In the genomic region with DNA sequence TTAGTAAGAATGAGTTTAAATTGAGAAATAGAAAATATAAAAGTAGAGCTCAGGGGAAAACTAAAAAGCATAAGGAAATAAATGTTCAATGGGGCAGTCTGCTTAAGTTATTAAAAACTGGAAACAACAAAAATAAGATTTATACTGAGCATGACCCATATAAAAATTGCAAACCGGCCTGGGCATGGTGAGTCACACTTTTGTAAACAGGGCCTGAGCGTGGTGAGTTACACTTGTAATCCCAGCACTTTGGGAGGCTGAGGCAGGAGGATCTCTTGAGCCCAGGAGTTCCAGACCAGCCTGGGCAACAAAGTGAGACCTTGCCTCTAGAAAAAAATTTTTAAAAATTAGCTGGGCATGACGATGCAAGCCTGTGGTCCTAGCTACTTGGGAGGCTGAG, we compare ENCODE assay signal across 1 cellular context.
TF ChIP-seq lines count a peak whose summit lies in the region.

No MANE protein-coding gene starts in this region.

TF ChIP-seq in IMR-90, 13 proteins besides CTCF, POLR2A, EP300 and RAD21:
- peak; percentile 30; the same call in 1 of the 2 replicates for TF ChIP-seq FOS (IDR thresholded peaks at IDR 0.05; ENCODE audit: low read depth, low read length)
- TF ChIP-seq NFE2L2 (IDR thresholded peaks at IDR 0.05; ENCODE audit: low read depth, low read length): no peak
- no peak for TF ChIP-seq RCOR1 (IDR thresholded peaks at IDR 0.05; ENCODE audit: insufficient replicate concordance, low read length)
